In the genomic region with DNA sequence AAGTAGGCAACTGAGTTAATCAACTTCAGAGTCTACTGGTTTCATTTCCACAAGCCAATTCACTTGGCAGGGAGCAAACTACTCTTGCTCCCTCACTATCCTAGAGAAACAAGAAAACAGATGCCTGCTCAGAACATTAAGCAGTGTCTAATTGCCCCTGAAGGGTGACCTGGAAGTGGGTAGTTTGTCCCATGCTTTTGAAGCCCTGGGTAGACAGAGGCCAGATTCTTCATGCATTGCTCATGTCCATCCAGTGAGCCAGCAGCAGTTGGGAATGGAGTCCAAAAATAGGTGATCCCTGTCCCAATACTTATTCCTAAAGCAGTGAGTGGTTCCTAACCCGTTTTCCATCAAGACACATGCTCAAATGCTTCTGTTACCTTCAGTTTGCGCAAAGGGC, we compare ENCODE assay signal across 21 cellular contexts.
"Had no signal": no experiment of that assay in that cellular context is flagged by ENCODE, and none has a peak within 500 bp of the region (broad histone marks: within the 10 kb centered on the region; RNA-seq: fewer than 3 reads in every experiment).

No MANE protein-coding gene starts in this region.

- H3K4me1 Mint-ChIP-seq: naive B cell had no signal

- H3K36me3 Mint-ChIP-seq: brain, mesothelial cell of epicardium, WTC11 had no signal

- H3K4me3 Mint-ChIP-seq: activated CD8-positive, alpha-beta T cell treated with anti-CD3 and anti-CD28 coated beads for 36 hours; activated naive CD8-positive, alpha-beta T cell treated with anti-CD3 and anti-CD28 coated beads, Interleukin-2, amount 10 ng/mL, durations not matched to agents 7 days and 5 days; activated T-cell treated with anti-CD3 and anti-CD28 coated beads, Interleukin-2, amount 50 U/mL, for 72 hours; brain; central memory CD8-positive, alpha-beta T cell; mesothelial cell of epicardium; naive B cell; stimulated activated naive B cell treated with anti-CD40 and anti-IgM and Interleukin-4, amounts not matched to agents 10 μg/mL and 1 μg/mL and 100 μg/mL, for 72 hours; WTC11 had no signal

- H3K27ac Mint-ChIP-seq: activated CD8-positive, alpha-beta T cell treated with anti-CD3 and anti-CD28 coated beads for 36 hours; activated naive CD8-positive, alpha-beta T cell treated with anti-CD3 and anti-CD28 coated beads, Interleukin-2, amount 10 ng/mL, durations not matched to agents 7 days and 5 days; mesothelial cell of epicardium; stimulated activated naive B cell treated with anti-CD40 and anti-IgM and Interleukin-4, amounts not matched to agents 10 μg/mL and 1 μg/mL and 100 μg/mL, for 72 hours; WTC11 had no signal

- H3K27ac ChIP-seq: coronary artery, esophagus muscularis mucosa, lower lobe of right lung, ovary, sigmoid colon, tibial artery, vagina had no signal

- H3K9me3 ChIP-seq: esophagus muscularis mucosa, lower lobe of right lung, ovary, sigmoid colon, tibial artery, vagina had no signal

- H3K27me3 Mint-ChIP-seq: activated CD8-positive, alpha-beta T cell treated with anti-CD3 and anti-CD28 coated beads for 36 hours; activated naive CD8-positive, alpha-beta T cell treated with anti-CD3 and anti-CD28 coated beads, Interleukin-2, amount 10 ng/mL, durations not matched to agents 7 days and 5 days; central memory CD8-positive, alpha-beta T cell; stimulated activated naive B cell treated with anti-CD40 and anti-IgM and Interleukin-4, amounts not matched to agents 10 μg/mL and 1 μg/mL and 100 μg/mL, for 72 hours had no signal

- ATAC-seq: activated CD8-positive, alpha-beta T cell treated with anti-CD3 and anti-CD28 coated beads for 36 hours; activated T-cell treated with anti-CD3 and anti-CD28 coated beads, Interleukin-2, amount 50 U/mL, for 72 hours; lower lobe of right lung; stimulated activated naive B cell treated with anti-CD40 and anti-IgM and Interleukin-4, amounts not matched to agents 10 μg/mL and 1 μg/mL and 100 μg/mL, for 72 hours; WTC11 had no signal

- H3K36me3 ChIP-seq: esophagus muscularis mucosa, lower lobe of right lung, ovary, sigmoid colon, tibial artery, vagina had no signal

- H3K9me3 Mint-ChIP-seq: activated CD8-positive, alpha-beta T cell treated with anti-CD3 and anti-CD28 coated beads for 36 hours; activated naive CD8-positive, alpha-beta T cell treated with anti-CD3 and anti-CD28 coated beads, Interleukin-2, amount 10 ng/mL, durations not matched to agents 7 days and 5 days; activated T-cell treated with anti-CD3 and anti-CD28 coated beads, Interleukin-2, amount 50 U/mL, for 72 hours; brain; central memory CD8-positive, alpha-beta T cell; mesothelial cell of epicardium; naive B cell; stimulated activated naive B cell treated with anti-CD40 and anti-IgM and Interleukin-4, amounts not matched to agents 10 μg/mL and 1 μg/mL and 100 μg/mL, for 72 hours; WTC11 had no signal

- H3K27me3 ChIP-seq: ovary, tibial artery, vagina had no signal

- H3K4me1 ChIP-seq: esophagus muscularis mucosa, lower lobe of right lung, sigmoid colon, tibial artery, vagina had no signal

- DNase-seq: activated CD4-positive, alpha-beta T cell treated with anti-CD3 and anti-CD28 coated beads for 48 hours; activated CD8-positive, alpha-beta T cell treated with anti-CD3 and anti-CD28 coated beads for 36 hours; activated gamma-delta T cell treated with Interleukin-2 at 50 U/mL for 16 hours; activated naive CD8-positive, alpha-beta T cell treated with anti-CD3 and anti-CD28 coated beads, Interleukin-2, amount 10 ng/mL, durations not matched to agents 7 days and 5 days; activated T-cell treated with anti-CD3 and anti-CD28 coated beads, Interleukin-2, amount 50 U/mL, for 72 hours; hypothalamus; lower lobe of right lung; naive B cell; ovary; sigmoid colon; stimulated activated CD4-positive, alpha-beta T cell treated with anti-CD3 and anti-CD28 coated beads, Interleukin-2, amount 100 ng/mL, for 48 hours; stimulated activated naive B cell treated with anti-CD40 and anti-IgM and Interleukin-4, amounts not matched to agents 10 μg/mL and 1 μg/mL and 100 μg/mL, for 72 hours; T-helper 2 cell; tibial artery had no signal

- H3K4me3 ChIP-seq: coronary artery, esophagus muscularis mucosa, lower lobe of right lung, ovary, sigmoid colon, tibial artery, vagina had no signal
